8 cellular contexts compared by ENCODE assay signal in the genomic region with DNA sequence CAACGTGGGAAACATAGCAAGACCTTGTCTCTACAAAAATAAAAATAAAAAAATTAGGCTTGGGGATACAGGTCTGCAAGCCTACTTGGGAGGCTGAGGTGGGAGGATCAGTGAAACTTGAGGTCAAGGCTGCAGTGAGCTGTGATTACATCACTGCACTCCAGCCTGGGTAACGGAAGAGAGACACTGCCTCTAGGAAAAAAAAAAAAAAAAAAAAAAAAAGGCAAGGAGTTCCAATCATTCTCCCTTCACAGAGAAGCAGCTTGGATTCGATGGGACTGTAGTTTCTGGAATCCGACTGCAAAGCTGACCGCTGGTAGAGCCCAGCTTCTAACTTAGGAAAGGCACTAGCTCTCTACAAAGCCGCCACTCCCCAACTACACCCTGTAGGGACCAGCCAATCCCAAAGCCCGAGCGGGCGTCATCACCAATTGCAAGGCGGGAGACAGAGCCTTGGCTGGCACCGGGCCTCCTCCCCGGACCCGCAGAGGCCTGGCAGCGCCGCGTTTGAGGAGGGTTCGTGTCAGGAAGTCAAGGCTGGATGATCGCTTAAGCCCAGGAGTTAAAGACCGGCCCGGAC. TPM values are rescaled to one million over a fixed set of nuclear protein-coding genes. Genes with fewer than 3 reads are reported as not detected.
A peak's percentile ranks its signal among the peaks of the same experiment; 100 is the strongest.
DNase-seq lines count a peak whose midpoint lies in the region; ATAC-seq and TF ChIP-seq lines count a peak whose summit lies in the region.

No MANE protein-coding gene starts in this region.

- peak overlapping the region; percentile 100 for H3K27ac Mint-ChIP-seq in activated CD4-positive, alpha-beta T cell treated with anti-CD3 and anti-CD28 coated beads, Interleukin-2, amount 10 ng/mL, durations not matched to agents 24 days and 14 days

- intact Hi-C loops in activated CD4-positive, alpha-beta T cell treated with anti-CD3 and anti-CD28 coated beads, Interleukin-2, amount 10 ng/mL, durations not matched to agents 24 days and 14 days (cut with micrococcal nuclease), result loop anchor here (1.0 to 10.0 kb wide), 3 partner anchors 28 to 1089 kb away; partner anchors contain the start of genes PACSIN3 and PHF21A
- intact Hi-C loops in colonic mucosa (cut with DNase I), result loop anchor here (5.0 kb wide), 1 partner anchor 37 kb away; the partner anchor contains the start of gene ARFGAP2

- H3K36me3 Mint-ChIP-seq in activated CD4-positive, alpha-beta T cell treated with anti-CD3 and anti-CD28 coated beads, Interleukin-2, amount 10 ng/mL, durations not matched to agents 24 days and 14 days (ENCODE audit: low read depth), result peaks cover 31% of the 10 kb centered on the region

- no peak for TF ChIP-seq CTCF in AG09309 (IDR thresholded peaks at IDR 0.05; ENCODE audit: control insufficient read depth, insufficient read depth, low read depth, low read length, missing control alignments)
- TF ChIP-seq CTCF in colonic mucosa (IDR thresholded peaks at IDR 0.05), result no peak

- in situ Hi-C loops in GM18951 (cut with MboI; ENCODE audit: low sequenced_read_pairs, unreplicated experiment), result no loop called here

- peak overlapping the region; percentile 99 for H3K4me3 Mint-ChIP-seq in activated CD4-positive, alpha-beta T cell treated with anti-CD3 and anti-CD28 coated beads, Interleukin-2, amount 10 ng/mL, durations not matched to agents 24 days and 14 days

- no peaks in the 10 kb centered on the region for H3K9me3 ChIP-seq in colonic mucosa

- no peaks in the 10 kb centered on the region for H3K36me3 ChIP-seq in colonic mucosa

- H3K4me1 ChIP-seq in colonic mucosa, result peaks cover 8% of the 10 kb centered on the region

- H3K27me3 Mint-ChIP-seq in activated CD4-positive, alpha-beta T cell treated with anti-CD3 and anti-CD28 coated beads, Interleukin-2, amount 10 ng/mL, durations not matched to agents 24 days and 14 days, result no peaks in the 10 kb centered on the region

- peak; percentile 56 for ATAC-seq in HG03280 (IDR thresholded peaks at IDR 0.05; ENCODE audit: unreplicated experiment)

- H3K9me3 Mint-ChIP-seq in activated CD4-positive, alpha-beta T cell treated with anti-CD3 and anti-CD28 coated beads, Interleukin-2, amount 10 ng/mL, durations not matched to agents 24 days and 14 days, result no peaks in the 10 kb centered on the region

- peak; percentile 64 for TF ChIP-seq POLR2A in GM18951 (IDR thresholded peaks at IDR 0.05; ENCODE audit: extremely low read depth, insufficient read depth, insufficient read length)

- H3K4me1 Mint-ChIP-seq in activated CD4-positive, alpha-beta T cell treated with anti-CD3 and anti-CD28 coated beads, Interleukin-2, amount 10 ng/mL, durations not matched to agents 24 days and 14 days, result peaks cover 37% of the 10 kb centered on the region

- peak overlapping the region; percentile 70 for H3K4me3 ChIP-seq in AG09309 (ENCODE audit: control insufficient read depth, low read depth, low read length)
- peak overlapping the region; percentile 69 for H3K4me3 ChIP-seq in colonic mucosa

- no peaks in the 10 kb centered on the region for H3K27me3 ChIP-seq in colonic mucosa

- DNase-seq in AG09309 (ENCODE audit: low read depth) (peak; percentile 52), NCI-H345 treated with DMSO at 0.1 percent for 48 hours (lab: John Stamatoyannopoulos, UW; ENCODE audit: unreplicated experiment) (peak; percentile 90), colonic mucosa (peak; percentile 95), left kidney (ENCODE audit: low read depth, low spot score) (peak; percentile 91)
- peak; percentile 93 for DNase-seq in activated CD4-positive, alpha-beta T cell treated with anti-CD3 and anti-CD28 coated beads, Interleukin-2, amount 10 ng/mL, durations not matched to agents 24 days and 14 days
- peak; percentile 79 for DNase-seq in stimulated activated CD4-positive, alpha-beta T cell treated with anti-CD3 and anti-CD28 coated beads, Interleukin-2, amount 100 ng/mL, for 4 hours (ENCODE audit: low read depth)

- peak overlapping the region; percentile 99 for H3K27ac ChIP-seq in colonic mucosa

- peak overlapping the region; percentile 68 to 72 for H3K9ac ChIP-seq in colonic mucosa (ENCODE audit: low read depth in 2 of 2, low read length in 2 of 2)

RNA-seq across cellular contexts. Expression of gene DDB2, which starts 0.7 kb away (rescaled TPM):
- 148 and 157 TPM in 2 replicates for total RNA-seq in activated CD4-positive, alpha-beta T cell treated with anti-CD3 and anti-CD28 coated beads, Interleukin-2, amount 10 ng/mL, durations not matched to agents 24 days and 14 days
- total RNA-seq in colonic mucosa, result 10 to 100 TPM; 28.0 to 46.5 TPM

RNA-seq across cellular contexts. Expression of gene PACSIN3, which starts 27.8 kb away (rescaled TPM):
- 14.3 and 16.4 TPM in 2 replicates for total RNA-seq in activated CD4-positive, alpha-beta T cell treated with anti-CD3 and anti-CD28 coated beads, Interleukin-2, amount 10 ng/mL, durations not matched to agents 24 days and 14 days
- 10 to 100 TPM in 1 of 2 donors, 1 to 10 TPM in 1; 3.2 to 11.2 TPM for total RNA-seq in colonic mucosa

RNA-seq across cellular contexts. Expression of gene ACP2, which starts 34.5 kb away (rescaled TPM):
- total RNA-seq in activated CD4-positive, alpha-beta T cell treated with anti-CD3 and anti-CD28 coated beads, Interleukin-2, amount 10 ng/mL, durations not matched to agents 24 days and 14 days, result 24.8 and 27.6 TPM in 2 replicates
- 10 to 100 TPM; 35.3 to 39.7 TPM for total RNA-seq in colonic mucosa

RNA-seq across cellular contexts. Expression of gene ARFGAP2, which starts 37.4 kb away (rescaled TPM):
- total RNA-seq in activated CD4-positive, alpha-beta T cell treated with anti-CD3 and anti-CD28 coated beads, Interleukin-2, amount 10 ng/mL, durations not matched to agents 24 days and 14 days, result 98.3 and 109 TPM in 2 replicates
- 100 to 1,000 TPM in 1 of 2 donors, 10 to 100 TPM in 1; 64.6 to 109 TPM for total RNA-seq in colonic mucosa

RNA-seq across cellular contexts. Expression of gene NR1H3, which starts 43.7 kb away (rescaled TPM):
- total RNA-seq in activated CD4-positive, alpha-beta T cell treated with anti-CD3 and anti-CD28 coated beads, Interleukin-2, amount 10 ng/mL, durations not matched to agents 24 days and 14 days, result 7.6 and 15.4 TPM in 2 replicates
- total RNA-seq in colonic mucosa, result 10 to 100 TPM; 28.3 to 43.1 TPM

Comparison
In these comparisons a context has a peak if more than half of its experiments do, and no peak if none do; other contexts are left out.
1. Peak in every context shown above with its lines: DNase-seq, ATAC-seq, H3K4me3 ChIP-seq and H3K27ac ChIP-seq.